ENCODE assay signal across 11 cellular contexts in the genomic region with DNA sequence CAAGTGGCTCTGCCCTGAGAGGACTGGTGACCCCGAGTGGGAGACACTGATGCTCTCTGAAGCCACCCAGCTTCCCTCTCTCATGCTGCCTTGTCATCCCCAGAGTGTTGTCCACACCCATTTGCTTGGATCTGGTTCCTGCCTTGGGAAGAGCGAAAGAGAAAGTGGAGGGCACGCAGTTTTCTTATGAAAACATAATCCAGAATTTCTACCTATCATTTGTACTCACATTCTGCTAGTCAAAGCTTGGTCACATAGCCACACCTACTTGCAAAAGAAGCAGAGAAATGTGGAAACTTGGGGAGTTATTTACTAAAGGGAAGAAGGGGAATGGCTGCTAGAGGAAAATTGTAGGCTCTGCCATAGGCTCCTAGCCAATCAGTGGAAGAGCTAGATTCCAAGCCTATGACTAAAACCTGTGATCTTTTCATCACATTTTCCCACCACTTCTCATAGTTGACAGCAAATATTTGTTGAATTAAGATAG.
A peak's percentile ranks its signal among the peaks of the same experiment; 100 is the strongest.
DNase-seq lines count a peak whose midpoint lies in the region; ATAC-seq and TF ChIP-seq lines count a peak whose summit lies in the region.
"Had no signal": no experiment of that assay in that cellular context is flagged by ENCODE, and none has a peak within 500 bp of the region (broad histone marks: within the 10 kb centered on the region; RNA-seq: fewer than 3 reads in every experiment).

No MANE protein-coding gene starts in this region.

- peak overlapping the region in 1 of 3 donors; percentile 30 for H3K4me3 ChIP-seq in breast epithelium
- no peak overlapping the region for H3K4me3 ChIP-seq in thymus (ENCODE audit: low read length)

- DNase-seq in HS-27A (ENCODE audit: low read depth) (peak; percentile 79), breast epithelium (ENCODE audit: low spot score in 2 of 2) (no peak), kidney glomerular epithelial cell (lab: John Stamatoyannopoulos, UW) (peak; percentile 67), HuH-7.5 (ENCODE audit: low spot score) (no peak)
- DNase-seq in stimulated activated CD4-positive, alpha-beta T cell treated with anti-CD3 and anti-CD28 coated beads, Interleukin-4, amount 100 ng/mL, for 4 hours: no peak
- DNase-seq: effector memory CD4-positive, alpha-beta T cell; naive B cell; NCI-H1048 had no signal

- H3K27ac ChIP-seq in breast epithelium (peak overlapping the region; percentile 71 to 78), thymus (ENCODE audit: low read depth) (peak overlapping the region; percentile 50)

- H3K36me3 ChIP-seq in breast epithelium: no peaks in the 10 kb centered on the region
- H3K36me3 ChIP-seq in thymus (ENCODE audit: control insufficient read depth, insufficient read depth): no peaks in the 10 kb centered on the region

- 93% methylated on average over 3 of the region's 3 CpGs for WGBS in thymus

- intact Hi-C loops in breast epithelium (cut with DNase I; ENCODE audit: low total_unique reads): no loop called here

- TF ChIP-seq CTCF in breast epithelium (IDR thresholded peaks at IDR 0.05): no peak

- H3K4me1 ChIP-seq in breast epithelium: peaks cover 0 to 4% of the 10 kb centered on the region in 2 donors
- no peaks in the 10 kb centered on the region for H3K4me1 ChIP-seq in thymus (ENCODE audit: control insufficient read depth, insufficient read depth, low read length)

- no peak for TF ChIP-seq POLR2A in breast epithelium (IDR thresholded peaks at IDR 0.05)

- H3K27me3 ChIP-seq in breast epithelium (no peaks in the 10 kb centered on the region), thymus (ENCODE audit: control insufficient read depth, insufficient read depth) (no peaks in the 10 kb centered on the region)

- ATAC-seq in GM18517 (IDR thresholded peaks at IDR 0.05; ENCODE audit: unreplicated experiment) (no peak), HG02870 (IDR thresholded peaks at IDR 0.05; ENCODE audit: unreplicated experiment) (no peak)

- H3K9me3 ChIP-seq in breast epithelium (no peaks in the 10 kb centered on the region), thymus (ENCODE audit: control insufficient read depth) (no peaks in the 10 kb centered on the region)

Comparison
In these comparisons a context has a peak if more than half of its experiments do, and no peak if none do; other contexts are left out.
1. DNase-seq: peak in HS-27A (single experiment) and kidney glomerular epithelial cell (single experiment); none in breast epithelium (0 of 2), HuH-7.5 (single experiment) and stimulated activated CD4-positive, alpha-beta T cell treated with anti-CD3 and anti-CD28 coated beads, Interleukin-4, amount 100 ng/mL, for 4 hours (0 of 2).